9 cellular contexts compared by ENCODE assay signal in the genomic region with DNA sequence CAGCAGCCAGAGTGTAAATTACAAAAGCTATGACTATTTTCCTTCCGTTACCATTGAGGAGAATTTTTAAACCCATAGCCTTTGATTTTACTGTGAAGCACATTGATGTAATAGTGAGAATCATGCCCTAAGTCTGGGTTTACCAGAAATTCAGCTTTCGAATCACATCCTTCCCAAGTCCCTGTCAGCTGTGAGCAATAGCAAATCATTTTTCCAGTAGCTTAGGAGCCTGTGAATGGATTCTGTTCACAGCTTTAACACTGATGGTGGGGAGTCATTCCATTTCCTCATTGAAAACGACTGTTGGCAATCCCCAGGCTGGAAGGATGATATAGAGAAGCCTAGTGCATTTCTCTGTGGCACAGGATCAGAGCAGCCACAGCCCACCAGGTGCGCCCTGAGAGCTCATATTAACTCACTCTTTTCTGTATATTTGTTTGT.
DNase-seq lines count a peak whose midpoint lies in the region; ATAC-seq and TF ChIP-seq lines count a peak whose summit lies in the region.
"Had no signal": no experiment of that assay in that cellular context is flagged by ENCODE, and none has a peak within 500 bp of the region (broad histone marks: within the 10 kb centered on the region; RNA-seq: fewer than 3 reads in every experiment).

No MANE protein-coding gene starts in this region.

- H2AFZ ChIP-seq in OCI-LY3 (ENCODE audit: low read depth, low read length) (peak overlapping the region; percentile 5; the same call in 1 of the 2 replicates), Karpas-422 (ENCODE audit: low read length) (no peak overlapping the region)

- H4K20me1 ChIP-seq in OCI-LY3 (ENCODE audit: insufficient read depth, low read length) = no peaks in the 10 kb centered on the region
- no peaks in the 10 kb centered on the region for H4K20me1 ChIP-seq in Karpas-422 (ENCODE audit: insufficient read depth, low read depth, low read length)

- H3K9ac ChIP-seq in OCI-LY3 (ENCODE audit: low read length) (peak overlapping the region; percentile 83), Karpas-422 (ENCODE audit: low read length) (no peak overlapping the region)

- no peak for TF ChIP-seq CTCF in OCI-LY3 (IDR thresholded peaks at IDR 0.05; ENCODE audit: low read depth, low read length)

- no peaks in the 10 kb centered on the region for H3K9me3 ChIP-seq in OCI-LY3 (ENCODE audit: insufficient read depth, low read length)
- no peaks in the 10 kb centered on the region for H3K9me3 ChIP-seq in Karpas-422 (ENCODE audit: low read length)

- H3K4me2 ChIP-seq in OCI-LY3 (ENCODE audit: low read length) = peak overlapping the region; percentile 75
- H3K4me2 ChIP-seq in Karpas-422 (ENCODE audit: low read depth, low read length, poor library complexity, severe bottlenecking) = no peak overlapping the region

- peak in 2 of 3 experiments; percentile 17 to 29 for DNase-seq in NCI-H1417 (lab: John Stamatoyannopoulos, UW)
- DNase-seq in NCI-H1417 treated with DMSO at 0.1 percent for 48 hours (lab: John Stamatoyannopoulos, UW) = no peak
- peak in 2 of 3 donors; percentile 40 to 44 for DNase-seq in stimulated activated CD4-positive, alpha-beta T cell treated with anti-CD3 and anti-CD28 coated beads, Interleukin-12 subunit alpha, Interleukin-12 subunit beta, amount 100 ng/mL, for 48 hours (ENCODE audit: low read depth in 2 of 3, low spot score in 1 of 3)
- DNase-seq in NCI-H748 treated with DMSO at 0.1 percent for 48 hours (lab: John Stamatoyannopoulos, UW) = no peak
- no peak for DNase-seq in NCI-H226
- DNase-seq in Karpas-422 = no peak
- DNase-seq: NCI-H2171 had no signal

- peak; percentile 30 for ATAC-seq in GM21825 (IDR thresholded peaks at IDR 0.05; ENCODE audit: unreplicated experiment)

- H3K27me3 ChIP-seq in OCI-LY3 (ENCODE audit: low read depth, low read length) = no peaks in the 10 kb centered on the region
- H3K27me3 ChIP-seq in Karpas-422 (ENCODE audit: low read length) = no peaks in the 10 kb centered on the region

- H3K79me2 ChIP-seq in OCI-LY3 (ENCODE audit: low read length) (no peaks in the 10 kb centered on the region), Karpas-422 (ENCODE audit: low read length) (no peaks in the 10 kb centered on the region)

- H3K27ac ChIP-seq in OCI-LY3 (ENCODE audit: low read length) (peak overlapping the region; percentile 92), Karpas-422 (ENCODE audit: low read length) (no peak overlapping the region)

- H3K36me3 ChIP-seq in OCI-LY3 (replicated peaks; ENCODE audit: low read depth, low read length) (no peaks in the 10 kb centered on the region), Karpas-422 (ENCODE audit: insufficient read depth, low read length) (no peaks in the 10 kb centered on the region)

- H3K9me2 ChIP-seq in Karpas-422 (replicated peaks; ENCODE audit: insufficient read depth, low read length) = no peaks in the 10 kb centered on the region

- H3K4me1 ChIP-seq in OCI-LY3 (ENCODE audit: low read length) (peaks cover 66% of the 10 kb centered on the region), Karpas-422 (ENCODE audit: low read length) (no peaks in the 10 kb centered on the region)

- H3K4me3 ChIP-seq in OCI-LY3 (ENCODE audit: low read length) = peak overlapping the region; percentile 29
- H3K4me3 ChIP-seq in Karpas-422 (ENCODE audit: low read length) = no peak overlapping the region

Comparison
In these comparisons a context has a peak if more than half of its experiments do, and no peak if none do; other contexts are left out.
1. DNase-seq: peak in NCI-H1417 (2 of 3) and stimulated activated CD4-positive, alpha-beta T cell treated with anti-CD3 and anti-CD28 coated beads, Interleukin-12 subunit alpha, Interleukin-12 subunit beta, amount 100 ng/mL, for 48 hours (2 of 3); none in NCI-H1417 treated with DMSO at 0.1 percent for 48 hours (single experiment), NCI-H748 treated with DMSO at 0.1 percent for 48 hours (single experiment), NCI-H226 (single experiment) and Karpas-422 (single experiment).